In the genomic region with DNA sequence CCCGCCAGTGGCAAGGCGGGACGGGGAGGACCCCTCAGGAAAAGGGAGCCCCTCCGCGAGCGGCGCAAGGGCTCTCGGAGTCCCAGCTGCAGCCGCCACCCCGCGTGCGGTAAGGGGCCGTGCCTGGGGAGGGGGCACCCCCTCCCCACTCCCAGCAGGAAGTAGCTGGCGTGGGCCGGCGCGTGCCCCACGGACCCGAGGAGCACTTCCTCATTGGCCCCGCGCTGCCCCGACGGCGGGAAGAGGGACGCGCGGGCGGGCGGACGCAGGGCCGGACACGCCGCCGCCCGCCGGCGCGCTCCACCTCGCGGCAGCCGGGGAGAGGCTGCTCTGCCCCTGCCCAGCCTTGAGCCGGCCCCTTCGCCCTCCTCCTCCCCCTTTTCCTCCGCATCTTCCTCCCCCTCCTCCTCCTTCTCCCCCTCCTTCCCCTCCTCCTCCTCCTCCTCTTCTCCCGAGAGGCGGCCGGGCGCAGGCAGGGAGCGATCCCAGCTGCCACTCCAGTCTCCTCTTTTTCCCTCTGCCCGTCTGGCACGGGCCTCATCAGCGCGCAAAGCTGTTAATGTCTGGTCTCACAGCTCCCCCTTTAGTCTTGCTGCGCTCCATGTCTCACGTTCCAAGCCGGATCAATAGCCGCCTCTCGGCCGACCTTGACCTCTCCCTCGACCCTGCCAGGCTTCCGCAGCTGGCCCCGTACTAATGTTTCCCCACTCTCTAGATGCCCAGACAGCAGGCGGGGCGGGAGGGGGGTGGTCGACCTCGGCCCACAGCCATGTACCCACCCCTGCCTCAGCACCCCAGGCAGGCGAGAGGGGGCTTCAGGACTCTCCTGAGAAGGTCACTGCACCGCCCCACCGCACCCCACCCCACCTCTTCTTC, we compare ENCODE assay signal across 8 cellular contexts. TPM values are rescaled to one million over a fixed set of nuclear protein-coding genes. Genes with fewer than 3 reads are reported as not detected.
DNase-seq lines count a peak whose midpoint lies in the region; ATAC-seq and TF ChIP-seq lines count a peak whose summit lies in the region.

No MANE protein-coding gene starts in this region.

- intact Hi-C loops in ascending aorta (cut with DNase I) (no loop called here), prostate gland (cut with DNase I) (no loop called here)

- H3K27me3 ChIP-seq in ascending aorta (peaks cover 37% of the 10 kb centered on the region), prostate gland (replicated peaks; ENCODE audit: insufficient read depth) (peaks cover 11% of the 10 kb centered on the region)

- TF ChIP-seq POLR2A in prostate gland (IDR thresholded peaks at IDR 0.05): no peak

- WGBS in prostate gland: under 1% methylated on average over 52 of the region's 69 CpGs

- H3K4me3 ChIP-seq in ascending aorta (peak overlapping the region; percentile 25 to 55), prostate gland (peak overlapping the region; percentile 14 to 27)

- H3K9me3 ChIP-seq in KOPT-K1 (ENCODE audit: insufficient read depth, low read length, poor library complexity, severe bottlenecking) (no peaks in the 10 kb centered on the region), ascending aorta (no peaks in the 10 kb centered on the region), prostate gland (no peaks in the 10 kb centered on the region)

- TF ChIP-seq CTCF in ascending aorta (IDR thresholded peaks at IDR 0.05) (peak in 1 of 3 experiments; percentile 31), prostate gland (IDR thresholded peaks at IDR 0.05) (peak in 3 of 4 experiments; percentile 34 to 61 (median 42))

- H3K36me3 ChIP-seq in KOPT-K1 (ENCODE audit: insufficient read depth, low read length) (no peaks in the 10 kb centered on the region), ascending aorta (no peaks in the 10 kb centered on the region), prostate gland (no peaks in the 10 kb centered on the region)

- H3K4me1 ChIP-seq in ascending aorta (peaks cover 13 to 25% of the 10 kb centered on the region in 2 donors), prostate gland (replicated peaks) (peaks cover 13% of the 10 kb centered on the region)

- H3K27ac ChIP-seq in KOPT-K1 (ENCODE audit: low read depth, low read length, poor library complexity, severe bottlenecking): peak overlapping the region; percentile 94
- H3K27ac ChIP-seq in ascending aorta: no peak overlapping the region
- no peak overlapping the region for H3K27ac ChIP-seq in prostate gland

- ATAC-seq in GM19463 (IDR thresholded peaks at IDR 0.05; ENCODE audit: unreplicated experiment): no peak

- DNase-seq in GM04504 (ENCODE audit: low read depth): peak; percentile 32
- DNase-seq in RPMI8226: peak; percentile 52
- DNase-seq in ascending aorta (ENCODE audit: low spot score in 2 of 2): no peak
- DNase-seq in hepatic stellate cell (ENCODE audit: low spot score): peak; percentile 50
- peak; percentile 82 for DNase-seq in prostate gland (ENCODE audit: low spot score)
- DNase-seq in inferior parietal cortex (ENCODE audit: extremely low spot score): no peak

RNA-seq across cellular contexts. Expression of a gene that starts 2.6 kb away (rescaled TPM):
- total RNA-seq in ascending aorta (0.85 TPM), prostate gland (1 to 10 TPM; 2.8 to 5.4 TPM)

Comparison
In these comparisons a context has a peak if more than half of its experiments do, and no peak if none do; other contexts are left out.
1. DNase-seq: peak in GM04504 (single experiment), RPMI8226 (single experiment), hepatic stellate cell (single experiment) and prostate gland (single experiment); none in ascending aorta (0 of 2) and inferior parietal cortex (single experiment).